Comparison of ENCODE assay signal across 20 cellular contexts in the genomic region with DNA sequence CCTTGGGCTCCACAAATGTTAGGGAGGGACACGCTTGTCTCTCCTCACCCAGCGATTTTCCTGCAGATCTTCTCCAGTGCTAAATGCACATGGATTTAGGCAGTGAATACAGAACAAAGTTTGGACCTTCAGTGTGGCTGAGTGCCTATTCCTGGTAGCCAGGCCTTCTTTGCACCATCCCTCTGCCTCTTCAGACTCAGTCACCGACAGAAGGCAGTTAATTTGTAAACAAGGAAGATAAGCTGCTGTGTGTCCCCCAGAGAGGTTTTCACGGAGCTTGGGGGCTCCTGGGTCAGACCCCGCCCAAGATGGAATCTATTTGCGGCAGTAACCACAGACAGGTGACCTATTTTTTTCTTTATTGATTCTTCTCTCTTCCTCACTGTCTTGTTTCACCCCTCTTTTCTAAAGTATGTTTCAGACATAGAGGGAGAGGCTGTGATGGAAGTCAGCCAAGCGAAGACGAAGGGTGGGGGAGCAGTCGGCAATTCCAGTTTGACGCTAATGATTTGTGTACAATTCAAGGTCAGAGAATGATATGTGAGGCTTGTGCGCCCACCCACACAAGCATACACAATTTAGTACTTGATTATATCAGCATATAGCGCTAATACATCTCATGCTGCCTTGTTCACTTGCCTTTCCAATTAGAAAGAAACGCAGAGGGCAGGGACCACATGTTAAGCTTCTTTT.
DNase-seq lines count a peak whose midpoint lies in the region; ATAC-seq and TF ChIP-seq lines count a peak whose summit lies in the region.
"Had no signal": no experiment of that assay in that cellular context is flagged by ENCODE, and none has a peak within 500 bp of the region (broad histone marks: within the 10 kb centered on the region; RNA-seq: fewer than 3 reads in every experiment).

No MANE protein-coding gene starts in this region.

- no peaks in the 10 kb centered on the region for H3K27me3 ChIP-seq in testis
- H3K27me3 ChIP-seq: gastrocnemius medialis had no signal

- peaks cover 39% of the 10 kb centered on the region for H3K4me1 Mint-ChIP-seq in glutamatergic neuron (ENCODE audit: low read depth, unreplicated experiment)
- no peaks in the 10 kb centered on the region for H3K4me1 Mint-ChIP-seq in activated naive CD4-positive, alpha-beta T cell treated with anti-CD3 and anti-CD28 coated beads for 36 hours (ENCODE audit: low read depth)
- H3K4me1 Mint-ChIP-seq in activated CD8-positive, alpha-beta T cell treated with anti-CD3 and anti-CD28 coated beads for 36 hours (ENCODE audit: low read depth), result no peaks in the 10 kb centered on the region
- H3K4me1 Mint-ChIP-seq: activated naive CD4-positive, alpha-beta T cell treated with anti-CD3 and anti-CD28 coated beads, Interleukin-2, amount 50 U/mL, for 24 hours; B cell had no signal

- H3K9me3 ChIP-seq in testis, result no peaks in the 10 kb centered on the region
- H3K9me3 ChIP-seq: gastrocnemius medialis had no signal

- H3K27me3 Mint-ChIP-seq in glutamatergic neuron (ENCODE audit: unreplicated experiment), result peaks cover 3% of the 10 kb centered on the region
- no peaks in the 10 kb centered on the region for H3K27me3 Mint-ChIP-seq in activated naive CD4-positive, alpha-beta T cell treated with anti-CD3 and anti-CD28 coated beads for 36 hours (ENCODE audit: low read depth)
- H3K27me3 Mint-ChIP-seq in activated CD8-positive, alpha-beta T cell treated with anti-CD3 and anti-CD28 coated beads for 36 hours, result no peaks in the 10 kb centered on the region
- H3K27me3 Mint-ChIP-seq: activated naive CD4-positive, alpha-beta T cell treated with anti-CD3 and anti-CD28 coated beads, Interleukin-2, amount 50 U/mL, for 24 hours; B cell had no signal

- WGBS in testis, 2 donors, result 58 to 68% methylated on average over 13 of the region's 13 CpGs

- H3K4me3 ChIP-seq in testis, result no peak overlapping the region
- H3K4me3 ChIP-seq: coronary artery, gastrocnemius medialis, GM23338 had no signal

- H3K9me3 Mint-ChIP-seq in glutamatergic neuron (ENCODE audit: unreplicated experiment), result peaks cover 11% of the 10 kb centered on the region
- no peaks in the 10 kb centered on the region for H3K9me3 Mint-ChIP-seq in activated naive CD4-positive, alpha-beta T cell treated with anti-CD3 and anti-CD28 coated beads for 36 hours
- no peaks in the 10 kb centered on the region for H3K9me3 Mint-ChIP-seq in activated CD8-positive, alpha-beta T cell treated with anti-CD3 and anti-CD28 coated beads for 36 hours
- H3K9me3 Mint-ChIP-seq: activated naive CD4-positive, alpha-beta T cell treated with anti-CD3 and anti-CD28 coated beads, Interleukin-2, amount 50 U/mL, for 24 hours; activated T-cell treated with anti-CD3 and anti-CD28 coated beads, Interleukin-2, amount 50 U/mL, for 24 hours; GM23338 had no signal

- TF ChIP-seq POLR2A in testis (IDR thresholded peaks at IDR 0.05), result no peak

- POLR2A ChIA-PET in activated CD8-positive, alpha-beta T cell treated with anti-CD3 and anti-CD28 coated beads for 36 hours (lab: Charles Lee), result no interaction called here

- intact Hi-C loops in testis (cut with DNase I; ENCODE audit: low total_unique reads), result no loop called here
- intact Hi-C loops in activated naive CD4-positive, alpha-beta T cell treated with anti-CD3 and anti-CD28 coated beads for 36 hours (cut with micrococcal nuclease), result no loop called here
- intact Hi-C loops in activated CD8-positive, alpha-beta T cell treated with anti-CD3 and anti-CD28 coated beads for 36 hours (cut with micrococcal nuclease), result no loop called here

- DNase-seq in NCI-H2029 treated with DMSO at 0.1 percent for 48 hours (lab: John Stamatoyannopoulos, UW), result peak; percentile 67
- DNase-seq in NCI-H2029 (lab: John Stamatoyannopoulos, UW), result no peak
- peak; percentile 26 for DNase-seq in NCI-H2171 (lab: John Stamatoyannopoulos, UW)
- DNase-seq in glutamatergic neuron, result no peak
- DNase-seq in testis, result peak; percentile 49
- no peak for DNase-seq in activated naive CD4-positive, alpha-beta T cell treated with anti-CD3 and anti-CD28 coated beads for 36 hours
- DNase-seq in activated CD8-positive, alpha-beta T cell treated with anti-CD3 and anti-CD28 coated beads for 36 hours, result no peak
- DNase-seq: activated T-cell treated with anti-CD3 and anti-CD28 coated beads, Interleukin-2, amount 50 U/mL, for 24 hours; DMS 273 treated with DMSO at 0.1 percent for 48 hours; gastrocnemius medialis; left ventricle myocardium superior; MV-4-11; RPMI8226 had no signal

- H3K4me3 Mint-ChIP-seq in glutamatergic neuron (ENCODE audit: unreplicated experiment), result no peak overlapping the region
- H3K4me3 Mint-ChIP-seq in activated naive CD4-positive, alpha-beta T cell treated with anti-CD3 and anti-CD28 coated beads for 36 hours, result no peak overlapping the region
- no peak overlapping the region for H3K4me3 Mint-ChIP-seq in activated CD8-positive, alpha-beta T cell treated with anti-CD3 and anti-CD28 coated beads for 36 hours
- H3K4me3 Mint-ChIP-seq: activated naive CD4-positive, alpha-beta T cell treated with anti-CD3 and anti-CD28 coated beads, Interleukin-2, amount 50 U/mL, for 24 hours; activated T-cell treated with anti-CD3 and anti-CD28 coated beads, Interleukin-2, amount 50 U/mL, for 24 hours; B cell; GM23338 had no signal

- H3K27ac Mint-ChIP-seq in glutamatergic neuron (ENCODE audit: unreplicated experiment), result peak overlapping the region; percentile 76
- no peak overlapping the region for H3K27ac Mint-ChIP-seq in activated naive CD4-positive, alpha-beta T cell treated with anti-CD3 and anti-CD28 coated beads for 36 hours
- no peak overlapping the region for H3K27ac Mint-ChIP-seq in activated CD8-positive, alpha-beta T cell treated with anti-CD3 and anti-CD28 coated beads for 36 hours
- H3K27ac Mint-ChIP-seq: activated naive CD4-positive, alpha-beta T cell treated with anti-CD3 and anti-CD28 coated beads, Interleukin-2, amount 50 U/mL, for 24 hours; activated T-cell treated with anti-CD3 and anti-CD28 coated beads, Interleukin-2, amount 50 U/mL, for 24 hours; B cell; GM23338 had no signal

- CTCF ChIA-PET in activated naive CD4-positive, alpha-beta T cell treated with anti-CD3 and anti-CD28 coated beads for 36 hours (lab: Charles Lee), result no interaction called here
- CTCF ChIA-PET in activated CD8-positive, alpha-beta T cell treated with anti-CD3 and anti-CD28 coated beads for 36 hours (lab: Charles Lee), result interaction anchor here (0.7 kb wide), 1 partner anchor 204 kb away, joined by 3 read pairs; no protein-coding TSS in a partner anchor

- H3K4me1 ChIP-seq in testis, result peaks cover 13% of the 10 kb centered on the region
- H3K4me1 ChIP-seq: gastrocnemius medialis had no signal

- no peak for ATAC-seq in activated CD8-positive, alpha-beta T cell treated with anti-CD3 and anti-CD28 coated beads for 36 hours
- no peak for ATAC-seq in GM21723 (IDR thresholded peaks at IDR 0.05; ENCODE audit: unreplicated experiment)
- ATAC-seq: gastrocnemius medialis, GM23338, left ventricle myocardium superior had no signal

- no peaks in the 10 kb centered on the region for H3K36me3 ChIP-seq in testis (ENCODE audit: low read depth, missing control alignments)
- H3K36me3 ChIP-seq: gastrocnemius medialis had no signal

- TF ChIP-seq CTCF in glutamatergic neuron (IDR thresholded peaks at IDR 0.05; ENCODE audit: partially characterized antibody, unreplicated experiment) (no peak), testis (IDR thresholded peaks at IDR 0.05) (no peak)
- no peak for TF ChIP-seq CTCF in activated CD8-positive, alpha-beta T cell treated with anti-CD3 and anti-CD28 coated beads for 36 hours (IDR thresholded peaks at IDR 0.05)

- peaks cover 7% of the 10 kb centered on the region for H3K36me3 Mint-ChIP-seq in glutamatergic neuron (ENCODE audit: unreplicated experiment)
- H3K36me3 Mint-ChIP-seq in activated naive CD4-positive, alpha-beta T cell treated with anti-CD3 and anti-CD28 coated beads for 36 hours (ENCODE audit: low read depth), result no peaks in the 10 kb centered on the region
- H3K36me3 Mint-ChIP-seq in activated CD8-positive, alpha-beta T cell treated with anti-CD3 and anti-CD28 coated beads for 36 hours (ENCODE audit: low read depth), result no peaks in the 10 kb centered on the region
- H3K36me3 Mint-ChIP-seq: activated naive CD4-positive, alpha-beta T cell treated with anti-CD3 and anti-CD28 coated beads, Interleukin-2, amount 50 U/mL, for 24 hours had no signal

- H3K27ac ChIP-seq in testis, result peak overlapping the region in 1 of 2 donors; percentile 25
- H3K27ac ChIP-seq: 22Rv1, coronary artery, epithelial cell of prostate, gastrocnemius medialis had no signal

Comparison
In these comparisons a context has a peak if more than half of its experiments do, and no peak if none do; other contexts are left out.
1. DNase-seq: peak in NCI-H2029 treated with DMSO at 0.1 percent for 48 hours (single experiment), NCI-H2171 (single experiment) and testis (single experiment); none in NCI-H2029 (single experiment), glutamatergic neuron (single experiment), activated naive CD4-positive, alpha-beta T cell treated with anti-CD3 and anti-CD28 coated beads for 36 hours (single experiment) and activated CD8-positive, alpha-beta T cell treated with anti-CD3 and anti-CD28 coated beads for 36 hours (single experiment).